13 cellular contexts compared by ENCODE assay signal in the genomic region with DNA sequence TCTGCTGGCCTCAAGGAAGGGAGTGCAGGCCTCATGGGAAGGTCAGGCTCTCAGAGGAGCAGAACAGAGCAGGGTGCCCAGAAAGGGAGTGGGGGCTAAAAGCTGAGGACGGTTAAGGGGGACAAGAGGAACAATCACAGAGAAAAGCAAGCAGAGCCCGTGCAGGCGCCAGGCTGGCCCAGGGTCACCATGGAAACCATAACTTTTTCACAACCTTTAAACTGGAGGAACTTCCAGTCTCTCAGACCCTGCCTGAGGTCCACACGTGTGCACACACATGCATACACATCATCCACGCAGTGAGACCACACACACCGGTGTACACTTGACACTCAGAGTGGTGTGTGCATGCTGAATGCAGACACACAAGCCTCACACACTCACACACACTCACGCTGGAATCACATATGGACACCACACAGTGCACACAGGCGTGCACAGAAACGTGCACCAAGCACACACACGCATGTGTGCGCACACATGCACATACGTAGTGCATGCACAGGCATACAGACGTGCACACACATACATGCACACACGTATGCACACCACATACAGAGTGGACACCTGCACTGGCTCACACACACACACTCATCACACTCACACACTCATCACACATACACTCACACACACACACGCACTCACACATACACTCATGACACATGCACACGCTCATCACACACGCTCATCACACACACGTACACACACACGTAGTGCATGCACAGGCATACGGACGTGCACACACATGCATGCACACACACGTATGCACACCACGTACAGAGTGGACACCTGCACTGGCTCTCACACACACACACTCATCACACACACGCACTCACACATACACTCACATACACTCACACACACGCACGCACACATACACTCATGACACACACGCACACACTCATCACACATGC. TPM values are rescaled to one million over a fixed set of nuclear protein-coding genes. Genes with fewer than 3 reads are reported as not detected.
DNase-seq lines count a peak whose midpoint lies in the region; ATAC-seq and TF ChIP-seq lines count a peak whose summit lies in the region.
"Had no signal": no experiment of that assay in that cellular context is flagged by ENCODE, and none has a peak within 500 bp of the region (broad histone marks: within the 10 kb centered on the region; RNA-seq: fewer than 3 reads in every experiment).

No MANE protein-coding gene starts in this region.

- no peak for TF ChIP-seq EP300 in gastroesophageal sphincter (IDR thresholded peaks at IDR 0.05)

- H3K27ac ChIP-seq in HEK293 (ENCODE audit: extremely low read depth, low read depth, low read length) (no peak overlapping the region), SJCRH30 (peak overlapping the region; percentile 46; the same call in 1 of the 2 replicates), hepatocyte (peak overlapping the region; percentile 89), gastroesophageal sphincter (no peak overlapping the region)
- H3K27ac ChIP-seq: neutrophil had no signal

- no peak for TF ChIP-seq POLR2A in gastroesophageal sphincter (IDR thresholded peaks at IDR 0.05)

- H3K27me3 ChIP-seq in SJCRH30 (no peaks in the 10 kb centered on the region), hepatocyte (no peaks in the 10 kb centered on the region), gastroesophageal sphincter (peaks cover 63% of the 10 kb centered on the region)

- POLR2A ChIA-PET in HEK293 (lab: Yijun Ruan, JAX): no interaction called here

- no peak for TF ChIP-seq CTCF in HEK293 (tag by site-specific recombination; IDR thresholded peaks at IDR 0.05)
- no peak for TF ChIP-seq CTCF in hepatocyte (IDR thresholded peaks at IDR 0.05; ENCODE audit: poor library complexity)
- TF ChIP-seq CTCF in gastroesophageal sphincter (IDR thresholded peaks at IDR 0.05): no peak

- CTCF ChIA-PET in HEK293 (lab: Yijun Ruan, JAX): no interaction called here

- H3K4me2 ChIP-seq in hepatocyte: peak overlapping the region; percentile 65

- H3K9me3 ChIP-seq in HEK293 (ENCODE audit: control insufficient read depth, insufficient read depth, low read depth, low read length) (no peaks in the 10 kb centered on the region), SJCRH30 (replicated peaks) (no peaks in the 10 kb centered on the region), hepatocyte (ENCODE audit: low read depth) (no peaks in the 10 kb centered on the region), gastroesophageal sphincter (no peaks in the 10 kb centered on the region)
- H3K9me3 ChIP-seq: neutrophil had no signal

- H3K36me3 ChIP-seq in HEK293 (ENCODE audit: control insufficient read depth in 2 of 2, insufficient read depth in 1 of 2, low read length in 2 of 2) (no peaks in the 10 kb centered on the region), SJCRH30 (no peaks in the 10 kb centered on the region), hepatocyte (replicated peaks; ENCODE audit: insufficient read depth, low read depth) (no peaks in the 10 kb centered on the region), gastroesophageal sphincter (no peaks in the 10 kb centered on the region)
- H3K36me3 ChIP-seq: neutrophil had no signal

- 81% methylated on average over 26 of the region's 27 CpGs for WGBS in hepatocyte (ENCODE audit: low lambda C conversion rate, missing lambda C conversion rate)
- 70 to 71% methylated on average over 20 to 25 of the region's 27 CpGs for WGBS in gastroesophageal sphincter (ENCODE audit: low coverage in 1 of 2), 2 donors

- no peak overlapping the region for H3K4me3 ChIP-seq in HEK293 (ENCODE audit: low read depth, low read length)
- H3K4me3 ChIP-seq in SJCRH30: no peak overlapping the region
- H3K4me3 ChIP-seq in hepatocyte: no peak overlapping the region
- H3K4me3 ChIP-seq in skeletal muscle cell (ENCODE audit: low read depth, low read length): no peak overlapping the region
- no peak overlapping the region for H3K4me3 ChIP-seq in gastroesophageal sphincter

- no peaks in the 10 kb centered on the region for H4K20me1 ChIP-seq in hepatocyte (ENCODE audit: insufficient read depth, poor library complexity, severe bottlenecking)

- H3K9me2 ChIP-seq in hepatocyte (replicated peaks; ENCODE audit: insufficient read depth): no peaks in the 10 kb centered on the region

- DNase-seq in SJCRH30 (no peak), hepatocyte (ENCODE audit: low spot score) (peak; percentile 48), skeletal muscle cell (ENCODE audit: low read depth) (peak; percentile 12)
- DNase-seq: NCI-H526; stimulated activated CD4-positive, alpha-beta T cell treated with anti-CD3 and anti-CD28 coated beads, Interleukin-4, amount 100 ng/mL, for 4 hours had no signal

- ATAC-seq in gastroesophageal sphincter (no peak), HG03432 (IDR thresholded peaks at IDR 0.05; ENCODE audit: unreplicated experiment) (no peak), HG03097 (IDR thresholded peaks at IDR 0.05; ENCODE audit: low FRiP score, unreplicated experiment) (no peak), HG02571 (IDR thresholded peaks at IDR 0.05; ENCODE audit: unreplicated experiment) (no peak)

- H3K4me1 ChIP-seq in HEK293 (ENCODE audit: control insufficient read depth, insufficient read depth, low read length): peaks cover 4% of the 10 kb centered on the region
- H3K4me1 ChIP-seq in SJCRH30: peaks cover 39% of the 10 kb centered on the region
- peaks cover 47% of the 10 kb centered on the region for H3K4me1 ChIP-seq in hepatocyte (ENCODE audit: insufficient read depth)
- peaks cover 0 to 33% (median 3%) of the 10 kb centered on the region in 3 donors for H3K4me1 ChIP-seq in gastroesophageal sphincter

- H2AFZ ChIP-seq in hepatocyte: no peak overlapping the region

- no peaks in the 10 kb centered on the region for H3K79me2 ChIP-seq in hepatocyte

TF ChIP-seq in HEK293, 187 proteins besides CTCF, POLR2A, EP300 and RAD21:
- TF ChIP-seq ZNF157 (tag by site-specific recombination; IDR thresholded peaks at IDR 0.05): no peak
- TF ChIP-seq TRIM28 (IDR thresholded peaks at IDR 0.05; ENCODE audit: borderline replicate concordance, low read length): peak; percentile 62; the same call in 1 of the 2 replicates
- TF ChIP-seq, protein P1, sequence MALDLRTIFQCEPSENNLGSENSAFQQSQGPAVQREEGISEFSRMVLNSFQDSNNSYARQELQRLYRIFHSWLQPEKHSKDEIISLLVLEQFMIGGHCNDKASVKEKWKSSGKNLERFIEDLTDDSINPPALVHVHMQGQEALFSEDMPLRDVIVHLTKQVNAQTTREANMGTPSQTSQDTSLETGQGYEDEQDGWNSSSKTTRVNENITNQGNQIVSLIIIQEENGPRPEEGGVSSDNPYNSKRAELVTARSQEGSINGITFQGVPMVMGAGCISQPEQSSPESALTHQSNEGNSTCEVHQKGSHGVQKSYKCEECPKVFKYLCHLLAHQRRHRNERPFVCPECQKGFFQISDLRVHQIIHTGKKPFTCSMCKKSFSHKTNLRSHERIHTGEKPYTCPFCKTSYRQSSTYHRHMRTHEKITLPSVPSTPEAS (tag by site-specific recombination; IDR thresholded peaks at IDR 0.05): peak; percentile 92

RNA-seq across cellular contexts. Expression of gene SNED1, which starts 37.2 kb away (rescaled TPM):
- total RNA-seq in SJCRH30 (2014; rRNA removed; shearing (Covaris generic)): 22.3 and 28.4 TPM in 2 replicates
- total RNA-seq in hepatocyte: 3.5 and 6.5 TPM in 2 replicates
- 3.7 and 4.6 TPM in 2 replicates for polyA plus RNA-seq in hepatocyte
- total RNA-seq in gastroesophageal sphincter: 10 to 100 TPM in 2 of 4 donors, 1 to 10 TPM in 2; 8.3 to 29.9 (median 14.6) TPM

RNA-seq across cellular contexts. Expression of gene CROCC2, which starts 55.1 kb away (rescaled TPM):
- total RNA-seq in SJCRH30 (2014; rRNA removed; shearing (Covaris generic)): 0.15 and 0.26 TPM in 2 replicates
- total RNA-seq in hepatocyte (0.10 and 0.20 TPM in 2 replicates), gastroesophageal sphincter (not detected)
- polyA plus RNA-seq in hepatocyte: 0.04 and 0.13 TPM in 2 replicates
- total RNA-seq: MCF 10A had no signal
- polyA plus RNA-seq: aorta had no signal

Comparison
In these comparisons a context has a peak if more than half of its experiments do, and no peak if none do; other contexts are left out.
1. H3K27ac ChIP-seq: peak in SJCRH30 (single experiment) and hepatocyte (single experiment); none in HEK293 (single experiment) and gastroesophageal sphincter (0 of 4).
2. DNase-seq: peak in hepatocyte (single experiment) and skeletal muscle cell (single experiment); none in SJCRH30 (0 of 2).